Comparison of ENCODE assay signal across 1 cellular context in genomic region chrX:153032397-153033118, GRCh38.
A peak's percentile ranks its signal among the peaks of the same experiment; 100 is the strongest.
TF ChIP-seq lines count a peak whose summit lies in the region.

No MANE protein-coding gene starts in this region.

TF ChIP-seq in GM12878, 131 proteins besides CTCF, POLR2A, EP300 and RAD21:
- TF ChIP-seq, protein P1, sequence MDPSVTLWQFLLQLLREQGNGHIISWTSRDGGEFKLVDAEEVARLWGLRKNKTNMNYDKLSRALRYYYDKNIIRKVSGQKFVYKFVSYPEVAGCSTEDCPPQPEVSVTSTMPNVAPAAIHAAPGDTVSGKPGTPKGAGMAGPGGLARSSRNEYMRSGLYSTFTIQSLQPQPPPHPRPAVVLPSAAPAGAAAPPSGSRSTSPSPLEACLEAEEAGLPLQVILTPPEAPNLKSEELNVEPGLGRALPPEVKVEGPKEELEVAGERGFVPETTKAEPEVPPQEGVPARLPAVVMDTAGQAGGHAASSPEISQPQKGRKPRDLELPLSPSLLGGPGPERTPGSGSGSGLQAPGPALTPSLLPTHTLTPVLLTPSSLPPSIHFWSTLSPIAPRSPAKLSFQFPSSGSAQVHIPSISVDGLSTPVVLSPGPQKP (IDR thresholded peaks at IDR 0.05; ENCODE audit: low read depth, low read length) = no peak
- TF ChIP-seq YY1 (IDR thresholded peaks at IDR 0.05; ENCODE audit: low read depth, low read length) (peak; percentile 68), CBFB (IDR thresholded peaks at IDR 0.05; ENCODE audit: low read depth) (0 out of 2 replicates have a peak, but pooled peaks have one; percentile 35), STAT3 (IDR thresholded peaks at IDR 0.05; ENCODE audit: low read depth, low read length) (no peak), CHD4 (IDR thresholded peaks at IDR 0.05) (no peak), NR2C1 (IDR thresholded peaks at IDR 0.05) (no peak), GATAD2B (conservative IDR thresholded peaks at IDR 0.05; ENCODE audit: low read depth) (no peak), SMC3 (IDR thresholded peaks at IDR 0.05; ENCODE audit: borderline replicate concordance, low read length) (peak; percentile 63), NBN (IDR thresholded peaks at IDR 0.05) (no peak), SP1 (IDR thresholded peaks at IDR 0.05; ENCODE audit: low read depth, low read length) (no peak), CEBPB (IDR thresholded peaks at IDR 0.05; ENCODE audit: borderline replicate concordance in 1 of 2, low read depth in 2 of 2, low read length in 2 of 2) (no peak), NR2F1 (conservative IDR thresholded peaks at IDR 0.05) (no peak), HDGF (IDR thresholded peaks at IDR 0.05) (no peak)
- TF ChIP-seq, protein P2, sequence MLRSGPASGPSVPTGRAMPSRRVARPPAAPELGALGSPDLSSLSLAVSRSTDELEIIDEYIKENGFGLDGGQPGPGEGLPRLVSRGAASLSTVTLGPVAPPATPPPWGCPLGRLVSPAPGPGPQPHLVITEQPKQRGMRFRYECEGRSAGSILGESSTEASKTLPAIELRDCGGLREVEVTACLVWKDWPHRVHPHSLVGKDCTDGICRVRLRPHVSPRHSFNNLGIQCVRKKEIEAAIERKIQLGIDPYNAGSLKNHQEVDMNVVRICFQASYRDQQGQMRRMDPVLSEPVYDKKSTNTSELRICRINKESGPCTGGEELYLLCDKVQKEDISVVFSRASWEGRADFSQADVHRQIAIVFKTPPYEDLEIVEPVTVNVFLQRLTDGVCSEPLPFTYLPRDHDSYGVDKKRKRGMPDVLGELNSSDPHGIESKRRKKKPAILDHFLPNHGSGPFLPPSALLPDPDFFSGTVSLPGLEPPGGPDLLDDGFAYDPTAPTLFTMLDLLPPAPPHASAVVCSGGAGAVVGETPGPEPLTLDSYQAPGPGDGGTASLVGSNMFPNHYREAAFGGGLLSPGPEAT (IDR thresholded peaks at IDR 0.05; ENCODE audit: low read depth) = no peak
TF ChIP-seq in GM12878: peak in this region for 3.
